Comparison of ENCODE assay signal across 17 cellular contexts in the genomic region with DNA sequence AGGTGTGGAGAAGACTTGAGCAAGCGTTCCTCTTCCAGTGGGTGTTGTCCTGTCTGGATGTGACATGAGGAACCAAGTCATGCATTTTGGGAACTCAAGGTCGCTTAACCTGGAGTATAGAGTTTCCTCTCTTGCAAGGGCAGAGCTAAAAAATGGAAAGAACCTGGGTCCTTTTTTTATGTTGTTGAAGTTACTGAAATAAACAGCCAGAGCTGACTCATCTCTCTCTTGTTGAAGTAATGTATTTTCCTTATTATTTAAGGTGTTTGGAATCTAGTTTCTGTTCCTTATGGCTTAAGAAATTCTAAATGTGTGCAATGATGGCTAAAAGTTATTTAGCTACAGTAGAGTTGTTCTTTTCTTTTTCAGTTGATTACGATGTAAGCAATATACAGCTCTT.
DNase-seq lines count a peak whose midpoint lies in the region; ATAC-seq and TF ChIP-seq lines count a peak whose summit lies in the region.
"Had no signal": no experiment of that assay in that cellular context is flagged by ENCODE, and none has a peak within 500 bp of the region (broad histone marks: within the 10 kb centered on the region; RNA-seq: fewer than 3 reads in every experiment).

No MANE protein-coding gene starts in this region.

- intact Hi-C loops in right cardiac atrium (cut with DNase I), result no loop called here
- intact Hi-C loops in cardiac septum (cut with DNase I), result loop anchor here (5.0 kb wide), 1 partner anchor 315 kb away; a partner anchor contains a TSS
- intact Hi-C loops in psoas muscle (cut with DNase I), result no loop called here

- TF ChIP-seq CTCF in psoas muscle (IDR thresholded peaks at IDR 0.05), result no peak

- no peaks in the 10 kb centered on the region for H3K9me3 ChIP-seq in right cardiac atrium (ENCODE audit: control insufficient read depth, low read length)
- no peaks in the 10 kb centered on the region for H3K9me3 ChIP-seq in esophagus (ENCODE audit: control insufficient read depth in 2 of 2, insufficient read depth in 1 of 2, low read depth in 1 of 2, low read length in 1 of 2)
- H3K9me3 ChIP-seq in psoas muscle, result peaks cover 6% of the 10 kb centered on the region

- peaks cover 5% of the 10 kb centered on the region for H3K4me1 ChIP-seq in right cardiac atrium (ENCODE audit: control insufficient read depth, insufficient read depth, low read length)
- peaks cover 0 to 3% of the 10 kb centered on the region in 2 donors for H3K4me1 ChIP-seq in esophagus (ENCODE audit: control insufficient read depth in 2 of 2, insufficient read depth in 2 of 2, low read length in 1 of 2)
- peaks cover 28% of the 10 kb centered on the region for H3K4me1 ChIP-seq in psoas muscle

- DNase-seq in right cardiac atrium, result no peak
- DNase-seq in cardiac septum (ENCODE audit: low spot score), result no peak
- DNase-seq in psoas muscle, result no peak
- no peak for DNase-seq in NCI-H1092 (lab: John Stamatoyannopoulos, UW)
- DNase-seq in caudate nucleus (lab: John Stamatoyannopoulos, UW), result no peak
- DNase-seq: activated T-cell treated with anti-CD3 and anti-CD28 coated beads, Interleukin-2, amount 50 U/mL, for 48 hours; CD8-positive, alpha-beta T cell; cerebellar nuclear complex; GOT3; naive thymus-derived CD4-positive, alpha-beta T cell; NCI-H1930; NCI-H524 treated with DMSO at 0.1 percent for 48 hours; posterior cingulate gyrus had no signal

- H3K27ac ChIP-seq in right cardiac atrium (ENCODE audit: low read length) (peak overlapping the region; percentile 75), esophagus (ENCODE audit: low read depth in 2 of 2, low read length in 1 of 2) (peak overlapping the region; percentile 21 to 49), psoas muscle (peak overlapping the region; percentile 70), caudate nucleus (ENCODE audit: low read depth, low read length) (no peak overlapping the region)

- H3K4me3 ChIP-seq in right cardiac atrium (ENCODE audit: low read length), result no peak overlapping the region
- H3K4me3 ChIP-seq in esophagus (ENCODE audit: low read depth in 1 of 2, low read length in 2 of 2), result no peak overlapping the region
- H3K4me3 ChIP-seq in psoas muscle, result no peak overlapping the region

- H3K36me3 ChIP-seq in esophagus (ENCODE audit: control insufficient read depth in 2 of 2, insufficient read depth in 2 of 2, low read length in 1 of 2) (no peaks in the 10 kb centered on the region), psoas muscle (ENCODE audit: insufficient read depth in 1 of 2, low read depth in 1 of 2) (no peaks in the 10 kb centered on the region)

- H3K27me3 ChIP-seq in right cardiac atrium (ENCODE audit: control insufficient read depth, insufficient read depth) (no peaks in the 10 kb centered on the region), esophagus (ENCODE audit: control insufficient read depth in 1 of 2, insufficient read depth in 2 of 2, low read length in 2 of 2) (no peaks in the 10 kb centered on the region), psoas muscle (ENCODE audit: insufficient read depth in 3 of 3, low read length in 2 of 3) (no peaks in the 10 kb centered on the region)

- no peak for ATAC-seq in right cardiac atrium
- ATAC-seq in psoas muscle, result peak in 1 of 4 donors; percentile 14
- ATAC-seq in GM18868 (IDR thresholded peaks at IDR 0.05; ENCODE audit: unreplicated experiment), result no peak
- ATAC-seq in GM19023 (IDR thresholded peaks at IDR 0.05; ENCODE audit: unreplicated experiment), result no peak
- ATAC-seq: CD8-positive, alpha-beta T cell; naive thymus-derived CD4-positive, alpha-beta T cell; Panc1 had no signal

- WGBS in right cardiac atrium, result 97% methylated on average over 3 of the region's 3 CpGs
- WGBS in esophagus, 2 donors, result 85 to 92% methylated on average over 3 of the region's 3 CpGs
- 90 to 92% (median 91%) methylated on average over 3 of the region's 3 CpGs for WGBS in psoas muscle, 3 donors
